ENCODE assay signal across 8 cellular contexts in the genomic region with DNA sequence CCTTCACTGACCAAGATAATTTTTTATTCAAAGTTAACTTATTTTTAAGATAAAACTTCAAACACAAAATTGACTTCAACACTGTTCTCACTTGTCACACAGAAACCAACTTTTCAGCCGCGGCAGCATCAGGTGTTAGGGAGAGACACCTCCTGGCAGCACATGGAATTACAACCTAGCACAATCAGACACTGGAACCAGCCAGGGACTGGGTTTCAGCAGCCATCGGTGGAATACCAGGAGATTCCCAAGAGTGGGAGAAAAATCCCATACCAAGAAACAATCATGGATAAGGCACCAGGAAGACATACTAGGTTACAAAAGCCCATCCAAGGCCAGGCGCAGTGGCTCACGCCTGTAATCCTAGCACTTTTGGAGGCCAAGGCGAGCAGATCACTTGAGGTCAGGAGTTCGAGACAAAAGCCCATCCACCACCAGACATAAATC.
DNase-seq lines count a peak whose midpoint lies in the region; ATAC-seq and TF ChIP-seq lines count a peak whose summit lies in the region.

No MANE protein-coding gene starts in this region.

- TF ChIP-seq POLR2A in gastroesophageal sphincter (IDR thresholded peaks at IDR 0.05), result no peak

- H2BK120ac ChIP-seq in trophoblast cell (ENCODE audit: insufficient read depth, low read length, poor library complexity), result no peak overlapping the region

- no peak overlapping the region for H3K9ac ChIP-seq in trophoblast cell (ENCODE audit: low read length)

- DNase-seq in HT-29 (ENCODE audit: low spot score) (peak; percentile 77), SHP77 (lab: John Stamatoyannopoulos, UW) (peak; percentile 36 to 63), trophoblast cell (peak; percentile 56 to 88), ureter (ENCODE audit: low spot score) (peak; percentile 84)
- DNase-seq in activated gamma-delta T cell treated with anti-CD3 and anti-CD28 coated beads, Interleukin-2, amount 50 U/mL, for 16 hours (ENCODE audit: low read depth), result peak; percentile 45

- peak; percentile 53 for ATAC-seq in gastroesophageal sphincter
- no peak for ATAC-seq in GM21423 (IDR thresholded peaks at IDR 0.05; ENCODE audit: unreplicated experiment)

- no peak overlapping the region for H3K23ac ChIP-seq in trophoblast cell (ENCODE audit: low read length)

- H3K9me3 ChIP-seq in DOHH2 (ENCODE audit: control insufficient read depth, insufficient read depth, low read length) (no peaks in the 10 kb centered on the region), gastroesophageal sphincter (no peaks in the 10 kb centered on the region), trophoblast cell (ENCODE audit: insufficient read depth, low read depth, low read length) (no peaks in the 10 kb centered on the region)

- H3K27me3 ChIP-seq in DOHH2 (ENCODE audit: control insufficient read depth, low read length) (no peaks in the 10 kb centered on the region), gastroesophageal sphincter (no peaks in the 10 kb centered on the region), trophoblast cell (ENCODE audit: insufficient read depth, low read length) (no peaks in the 10 kb centered on the region)

- WGBS in gastroesophageal sphincter (ENCODE audit: low coverage in 1 of 2), 2 donors, result 40 to 48% methylated on average over 3 to 7 of the region's 7 CpGs
- WGBS in trophoblast cell (ENCODE audit: extremely low coverage, insufficient coverage, insufficient read length), result no CpG with 5 or more reads among the region's 7 CpGs

- H3K4me2 ChIP-seq in DOHH2 (ENCODE audit: low read length), result no peak overlapping the region
- H3K4me2 ChIP-seq in trophoblast cell (ENCODE audit: low read length), result no peak overlapping the region

- no peak overlapping the region for H4K12ac ChIP-seq in trophoblast cell (ENCODE audit: low read depth, low read length)

- H2BK5ac ChIP-seq in trophoblast cell (ENCODE audit: low read depth, low read length, poor library complexity), result no peak overlapping the region

- peaks cover 69% of the 10 kb centered on the region for H3K4me1 ChIP-seq in DOHH2 (ENCODE audit: control insufficient read depth, low read length)
- peaks cover 3 to 41% (median 15%) of the 10 kb centered on the region in 3 donors for H3K4me1 ChIP-seq in gastroesophageal sphincter
- peaks cover 4 to 9% of the 10 kb centered on the region in 2 experiments for H3K4me1 ChIP-seq in trophoblast cell (ENCODE audit: control insufficient read depth in 1 of 2, insufficient read depth in 2 of 2, low read length in 2 of 2)

- H3F3A ChIP-seq in DOHH2 (ENCODE audit: control insufficient read depth, insufficient read depth), result peaks cover 21% of the 10 kb centered on the region

- H4K8ac ChIP-seq in trophoblast cell (ENCODE audit: low read depth, low read length), result no peak overlapping the region

- H3K4ac ChIP-seq in trophoblast cell (ENCODE audit: low read depth, low read length), result no peak overlapping the region

- no peaks in the 10 kb centered on the region for H3K79me2 ChIP-seq in DOHH2 (ENCODE audit: control insufficient read depth, low read length)
- H3K79me2 ChIP-seq in trophoblast cell (ENCODE audit: control insufficient read depth, insufficient read depth, low read length, poor library complexity), result no peaks in the 10 kb centered on the region

- no peaks in the 10 kb centered on the region for H4K20me1 ChIP-seq in DOHH2 (ENCODE audit: control insufficient read depth, insufficient read depth, low read depth, low read length)

- no peak overlapping the region for H2BK12ac ChIP-seq in trophoblast cell (ENCODE audit: low read length)

- H3K36me3 ChIP-seq in DOHH2 (ENCODE audit: control insufficient read depth, low read length) (no peaks in the 10 kb centered on the region), gastroesophageal sphincter (no peaks in the 10 kb centered on the region), trophoblast cell (ENCODE audit: control insufficient read depth in 1 of 2, insufficient read depth in 2 of 2, low read length in 2 of 2) (no peaks in the 10 kb centered on the region)

- H3K4me3 ChIP-seq in DOHH2 (ENCODE audit: low read length) (no peak overlapping the region), gastroesophageal sphincter (no peak overlapping the region), trophoblast cell (ENCODE audit: low read depth, low read length) (no peak overlapping the region)

- no peak overlapping the region for H4K91ac ChIP-seq in trophoblast cell (ENCODE audit: low read depth, low read length)

- H2AK5ac ChIP-seq in trophoblast cell (ENCODE audit: low read length), result no peak overlapping the region

- H3K79me1 ChIP-seq in trophoblast cell (ENCODE audit: low read length), result no peaks in the 10 kb centered on the region

- H3K9me2 ChIP-seq in DOHH2 (replicated peaks; ENCODE audit: control insufficient read depth, low read length), result no peaks in the 10 kb centered on the region

- TF ChIP-seq CTCF in DOHH2 (IDR thresholded peaks at IDR 0.05; ENCODE audit: low read depth, low read length, poor library complexity, severe bottlenecking) (peak; percentile 90), gastroesophageal sphincter (IDR thresholded peaks at IDR 0.05) (peak; percentile 93 to 97 (median 95))

- no peak overlapping the region for H3K14ac ChIP-seq in trophoblast cell (ENCODE audit: low read length)

- TF ChIP-seq EP300 in gastroesophageal sphincter (IDR thresholded peaks at IDR 0.05), result no peak

- H3K27ac ChIP-seq in DOHH2 (ENCODE audit: low read depth, low read length), result no peak overlapping the region
- H3K27ac ChIP-seq in gastroesophageal sphincter, result no peak overlapping the region
- no peak overlapping the region for H3K27ac ChIP-seq in trophoblast cell (ENCODE audit: low read depth, low read length)

- H2AFZ ChIP-seq in trophoblast cell (ENCODE audit: insufficient read depth, low read length, poor library complexity), result no peak overlapping the region

- H3K18ac ChIP-seq in trophoblast cell (ENCODE audit: low read length), result no peak overlapping the region
